Comparison of ENCODE assay signal across 11 cellular contexts in genomic region chr2:235156055-235156454, GRCh38.
"Had no signal": no experiment of that assay in that cellular context is flagged by ENCODE, and none has a peak within 500 bp of the region (broad histone marks: within the 10 kb centered on the region; RNA-seq: fewer than 3 reads in every experiment).

No MANE protein-coding gene starts in this region.

- H3K27ac ChIP-seq: GM23248 had no signal

- H3K4me3 Mint-ChIP-seq: GM23338, HFFc6 had no signal

- ATAC-seq: GM23338, HCT116 had no signal

- H3K9me3 ChIP-seq: HAP-1 had no signal

- H2AFZ ChIP-seq: GM23248, GM23338 had no signal

- H3K4me1 ChIP-seq: HAP-1 had no signal

- H3K27ac Mint-ChIP-seq: GM23338, H9, HFFc6 had no signal

- H3K9me3 Mint-ChIP-seq: GM23338, HFFc6 had no signal

- H3K4me3 ChIP-seq: GM23248, GM23338, HAP-1 had no signal

- H3K36me3 ChIP-seq: HAP-1 had no signal

- FAIRE-seq: H1, H54 had no signal

- H3K4me2 ChIP-seq: GM23338 had no signal

- DNase-seq: GM23248, GOT3, H7, H9, HCEC 1CT, HFFc6 had no signal

- H3K9ac ChIP-seq: GM23248 had no signal
